ENCODE assay signal across 1 cellular context in genomic region chr12:6085841-6086240, GRCh38.
TF ChIP-seq lines count a peak whose summit lies in the region.

No MANE protein-coding gene starts in this region.

TF ChIP-seq in H1, 55 proteins besides CTCF, POLR2A, EP300 and RAD21 (continued from another document):
- TF ChIP-seq HDAC2 (IDR thresholded peaks at IDR 0.05; ENCODE audit: borderline replicate concordance in 1 of 2, low read depth in 2 of 2, low read length in 2 of 2) (no peak), TAF1 (IDR thresholded peaks at IDR 0.05; ENCODE audit: low read depth, low read length) (no peak), CEBPB (IDR thresholded peaks at IDR 0.05; ENCODE audit: low read depth, low read length) (no peak), TEAD4 (IDR thresholded peaks at IDR 0.05; ENCODE audit: low read depth, low read length) (no peak)
